Comparison of ENCODE assay signal across 25 cellular contexts in the genomic region with DNA sequence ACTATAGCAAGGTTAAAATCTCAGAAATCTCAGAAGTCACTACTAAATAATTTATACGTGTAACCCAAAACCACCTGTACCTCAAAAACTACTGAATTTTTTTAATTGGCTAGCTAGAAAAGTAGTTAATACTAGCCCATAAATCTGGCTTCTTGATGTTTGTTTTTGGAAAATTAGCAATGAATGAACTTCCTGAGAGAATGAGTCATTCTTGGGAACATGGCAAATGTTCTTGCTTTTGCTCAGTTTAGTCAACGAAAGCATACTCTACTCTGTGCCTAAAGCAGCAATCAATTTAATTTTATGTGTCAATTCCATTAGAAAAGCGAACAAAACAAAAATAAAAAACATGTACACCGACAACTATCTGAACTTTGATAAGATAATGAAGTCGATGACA.
A peak's percentile ranks its signal among the peaks of the same experiment; 100 is the strongest.
DNase-seq lines count a peak whose midpoint lies in the region; ATAC-seq, FAIRE-seq and TF ChIP-seq lines count a peak whose summit lies in the region.
"Had no signal": no experiment of that assay in that cellular context is flagged by ENCODE, and none has a peak within 500 bp of the region (broad histone marks: within the 10 kb centered on the region; RNA-seq: fewer than 3 reads in every experiment).

No MANE protein-coding gene starts in this region.

- no peaks in the 10 kb centered on the region for H3K9me3 Mint-ChIP-seq in astrocyte (ENCODE audit: unreplicated experiment)
- H3K9me3 Mint-ChIP-seq: mesothelial cell of epicardium, nephron had no signal

- no peak for TF ChIP-seq CTCF in astrocyte (IDR thresholded peaks at IDR 0.05; ENCODE audit: insufficient read depth, low read depth, low read length)
- TF ChIP-seq CTCF in fibroblast of pulmonary artery (IDR thresholded peaks at IDR 0.05; ENCODE audit: low read length, missing control alignments), result no peak

- H3K9me3 ChIP-seq in astrocyte (ENCODE audit: insufficient read depth, low read depth, low read length), result no peaks in the 10 kb centered on the region
- H3K9me3 ChIP-seq: Peyer's patch, prostate gland, suprapubic skin had no signal

- no peak overlapping the region for H2AFZ ChIP-seq in astrocyte (ENCODE audit: low read depth, low read length)

- no peaks in the 10 kb centered on the region for H3K36me3 ChIP-seq in astrocyte (ENCODE audit: insufficient read depth, low read length)
- H3K36me3 ChIP-seq: Peyer's patch, prostate gland, suprapubic skin had no signal

- H3K27ac Mint-ChIP-seq in astrocyte (ENCODE audit: unreplicated experiment), result no peak overlapping the region
- H3K27ac Mint-ChIP-seq: mesothelial cell of epicardium, nephron had no signal

- peak; percentile 51 for DNase-seq in DMS53 (lab: John Stamatoyannopoulos, UW)
- DNase-seq in DMS53 treated with DMSO at 0.1 percent for 48 hours (lab: John Stamatoyannopoulos, UW; ENCODE audit: unreplicated experiment), result no peak
- peak; percentile 52 for DNase-seq in astrocyte (ENCODE audit: low read depth)
- peak; percentile 40 for DNase-seq in fibroblast of pulmonary artery (ENCODE audit: low read depth)
- DNase-seq in stimulated activated CD4-positive, alpha-beta T cell treated with anti-CD3 and anti-CD28 coated beads, Interleukin-15, amount 100 ng/mL, for 24 hours, result no peak
- DNase-seq in activated CD4-positive, alpha-beta T cell treated with anti-CD3 and anti-CD28 coated beads, Interleukin-2, amount 50 U/mL, for 48 hours, result no peak
- DNase-seq in GM12892 (ENCODE audit: insufficient read length), result no peak
- DNase-seq: activated CD4-positive, alpha-beta T cell treated with anti-CD3 and anti-CD28 coated beads for 4 hours; activated CD8-positive, alpha-beta memory T cell treated with anti-CD3 and anti-CD28 coated beads, Interleukin-2, amount 50 U/mL, for 48 hours; activated gamma-delta T cell; anterior cingulate cortex; C1 segment of cervical spinal cord; GOT3; MM.1S; NCI-H1694; Peyer's patch; small intestine; stimulated activated CD4-positive, alpha-beta T cell treated with anti-CD3 and anti-CD28 coated beads, Interleukin-4, amount 100 ng/mL, for 4 hours had no signal

- H3K79me2 ChIP-seq in astrocyte (ENCODE audit: insufficient read depth, low read length), result no peaks in the 10 kb centered on the region

- no peak for TF ChIP-seq POLR2A in GM12892 (IDR thresholded peaks at IDR 0.05; ENCODE audit: low read depth, low read length)

- no peaks in the 10 kb centered on the region for H3K4me1 ChIP-seq in astrocyte (ENCODE audit: insufficient read depth, low read length)
- H3K4me1 ChIP-seq: Peyer's patch, prostate gland, suprapubic skin had no signal

- no peaks in the 10 kb centered on the region for H3K27me3 ChIP-seq in astrocyte (ENCODE audit: insufficient read depth, low read length)
- H3K27me3 ChIP-seq: Peyer's patch, suprapubic skin had no signal

- no peak for ATAC-seq in GM18517 (IDR thresholded peaks at IDR 0.05; ENCODE audit: unreplicated experiment)

- H3K4me1 Mint-ChIP-seq in astrocyte (ENCODE audit: low read depth, unreplicated experiment), result peaks cover 2% of the 10 kb centered on the region
- H3K4me1 Mint-ChIP-seq: mesothelial cell of epicardium, nephron had no signal

- H3K27ac ChIP-seq in astrocyte (ENCODE audit: low read depth, low read length), result no peak overlapping the region
- H3K27ac ChIP-seq: 22Rv1, coronary artery, Peyer's patch, prostate gland, suprapubic skin had no signal

- H4K20me1 ChIP-seq in astrocyte (ENCODE audit: insufficient read depth, low read length), result no peaks in the 10 kb centered on the region

- no peak overlapping the region for H3K4me2 ChIP-seq in astrocyte (ENCODE audit: low read length)

- no peaks in the 10 kb centered on the region for H3K27me3 Mint-ChIP-seq in astrocyte (ENCODE audit: low read depth, unreplicated experiment)

- no peak overlapping the region for H3K4me3 Mint-ChIP-seq in astrocyte (ENCODE audit: unreplicated experiment)
- H3K4me3 Mint-ChIP-seq: mesothelial cell of epicardium, nephron had no signal

- no peaks in the 10 kb centered on the region for H3K36me3 Mint-ChIP-seq in astrocyte (ENCODE audit: low read depth, unreplicated experiment)
- H3K36me3 Mint-ChIP-seq: mesothelial cell of epicardium had no signal

- H3K9ac ChIP-seq in astrocyte (ENCODE audit: low read length), result no peak overlapping the region

- FAIRE-seq in astrocyte (lab: Jason Lieb, UNC) (no peak), GM12892 (lab: Jason Lieb, UNC) (no peak)
- FAIRE-seq: small intestine had no signal

- H3K4me3 ChIP-seq in astrocyte (ENCODE audit: insufficient read depth, low read depth, low read length) (no peak overlapping the region), fibroblast of pulmonary artery (replicated peaks; ENCODE audit: low read depth, low read length) (no peak overlapping the region)
- H3K4me3 ChIP-seq: coronary artery, Peyer's patch, prostate gland, suprapubic skin had no signal

Comparison
In these comparisons a context has a peak if more than half of its experiments do, and no peak if none do; other contexts are left out.
1. DNase-seq: peak in DMS53 (single experiment), astrocyte (single experiment) and fibroblast of pulmonary artery (single experiment); none in DMS53 treated with DMSO at 0.1 percent for 48 hours (single experiment), stimulated activated CD4-positive, alpha-beta T cell treated with anti-CD3 and anti-CD28 coated beads, Interleukin-15, amount 100 ng/mL, for 24 hours (single experiment), activated CD4-positive, alpha-beta T cell treated with anti-CD3 and anti-CD28 coated beads, Interleukin-2, amount 50 U/mL, for 48 hours (0 of 2) and GM12892 (single experiment).